9 cellular contexts compared by ENCODE assay signal in genomic region chr1:21936366-21937031, GRCh38. TPM values are rescaled to one million over a fixed set of nuclear protein-coding genes. Genes with fewer than 3 reads are reported as not detected.
DNase-seq lines count a peak whose midpoint lies in the region; ATAC-seq and TF ChIP-seq lines count a peak whose summit lies in the region.
"Had no signal": no experiment of that assay in that cellular context is flagged by ENCODE, and none has a peak within 500 bp of the region (broad histone marks: within the 10 kb centered on the region; RNA-seq: fewer than 3 reads in every experiment).

No MANE protein-coding gene starts in this region.

- no peaks in the 10 kb centered on the region for H3K27me3 ChIP-seq in H7 (ENCODE audit: control insufficient read depth, insufficient read depth, low read length)
- no peaks in the 10 kb centered on the region for H3K27me3 ChIP-seq in SK-N-SH (ENCODE audit: insufficient read depth)

- CTCF ChIA-PET in SK-N-SH (lab: Yijun Ruan, JAX) = interaction anchor here (0.7 to 0.8 kb wide), 2 partner anchors 29 to 154 kb away, joined by 3 read pairs; partner anchors contain the start of gene USP48

- peak overlapping the region; percentile 90 for H3K27ac Mint-ChIP-seq in progenitor cell of endocrine pancreas

- H3K4me1 Mint-ChIP-seq in progenitor cell of endocrine pancreas (ENCODE audit: low read depth) = peaks cover 60% of the 10 kb centered on the region

- H3K36me3 Mint-ChIP-seq in progenitor cell of endocrine pancreas (ENCODE audit: insufficient read depth) = peaks cover 5% of the 10 kb centered on the region

- H3K27me3 Mint-ChIP-seq in progenitor cell of endocrine pancreas = no peaks in the 10 kb centered on the region

- H3K9me3 Mint-ChIP-seq in progenitor cell of endocrine pancreas (ENCODE audit: low read depth) = no peaks in the 10 kb centered on the region

- H3K4me1 ChIP-seq in SK-N-SH (ENCODE audit: control insufficient read depth in 1 of 2, insufficient read depth in 2 of 2, low read depth in 1 of 2, low read length in 1 of 2) = peaks cover 30 to 51% of the 10 kb centered on the region in 2 experiments; a peak in 3 of 4 replicates

- peaks cover 49% of the 10 kb centered on the region for H3K79me2 ChIP-seq in SK-N-SH (ENCODE audit: insufficient read depth)

- no peak for DNase-seq in H7
- no peak for DNase-seq in SK-N-SH
- DNase-seq in fibroblast of mammary gland (ENCODE audit: low read depth) = no peak
- no peak for DNase-seq in progenitor cell of endocrine pancreas (ENCODE audit: low spot score, unreplicated experiment)
- no peak for DNase-seq in NCI-H1048 (lab: John Stamatoyannopoulos, UW)
- DNase-seq in AML-193 (lab: John Stamatoyannopoulos, UW) = no peak

- POLR2A ChIA-PET in SK-N-SH (lab: Yijun Ruan, JAX) = interaction anchor here (1.1 kb wide), 1 partner anchor 14 kb away, joined by 3 read pairs; no protein-coding TSS in a partner anchor

- H4K20me1 ChIP-seq in SK-N-SH (ENCODE audit: insufficient read depth) = no peaks in the 10 kb centered on the region

- 39% methylated on average over 8 of the region's 34 CpGs for WGBS in SK-N-SH (ENCODE audit: low lambda C conversion rate)

- H3K4me3 ChIP-seq in H7 (ENCODE audit: insufficient read depth, low read depth, low read length) = peak overlapping the region; percentile 56
- H3K4me3 ChIP-seq in SK-N-SH (ENCODE audit: low read depth in 2 of 2, low read length in 1 of 2) = peak overlapping the region; percentile 58 to 71
- peak overlapping the region; percentile 80 for H3K4me3 ChIP-seq in fibroblast of mammary gland (ENCODE audit: control insufficient read depth, low read depth, low read length)

- peak overlapping the region; percentile 88 for H3K4me3 Mint-ChIP-seq in progenitor cell of endocrine pancreas (ENCODE audit: low read depth)

- H2AFZ ChIP-seq in SK-N-SH (ENCODE audit: low read depth) = no peak overlapping the region

- TF ChIP-seq CTCF in SK-N-SH (IDR thresholded peaks at IDR 0.05) (no peak), fibroblast of mammary gland (conservative IDR thresholded peaks at IDR 0.05; ENCODE audit: control insufficient read depth, insufficient read depth, low read depth, low read length) (no peak), progenitor cell of endocrine pancreas (IDR thresholded peaks at IDR 0.05; ENCODE audit: unreplicated experiment) (no peak)

- H3K36me3 ChIP-seq in H7 (replicated peaks; ENCODE audit: control insufficient read depth, insufficient read depth, low read length) (no peaks in the 10 kb centered on the region), SK-N-SH (replicated peaks in 1 of 2; ENCODE audit: control insufficient read depth in 1 of 2, insufficient read depth in 2 of 2, low read length in 1 of 2) (no peaks in the 10 kb centered on the region)

- no peaks in the 10 kb centered on the region for H3K9me3 ChIP-seq in SK-N-SH

- H3K9ac ChIP-seq in SK-N-SH = peak overlapping the region; percentile 87

- TF ChIP-seq RAD21 in SK-N-SH (IDR thresholded peaks at IDR 0.05; ENCODE audit: low read length) = no peak

- H3K27ac ChIP-seq in SK-N-SH (ENCODE audit: low read depth in 2 of 2, low read length in 1 of 2) = peak overlapping the region in 1 of 2 experiments; percentile 45; a peak in 2 of 4 replicates

- peaks cover 21% of the 10 kb centered on the region for H3F3A ChIP-seq in SK-N-SH (replicated peaks; ENCODE audit: insufficient read depth)

- peak overlapping the region; percentile 75 for H3K4me2 ChIP-seq in SK-N-SH

- no peaks in the 10 kb centered on the region for H3K9me2 ChIP-seq in SK-N-SH

- no peak for TF ChIP-seq EP300 in SK-N-SH (IDR thresholded peaks at IDR 0.05; ENCODE audit: borderline replicate concordance in 1 of 2, low read depth in 1 of 2, low read length in 1 of 2)

- ATAC-seq in GM18520 (IDR thresholded peaks at IDR 0.05; ENCODE audit: unreplicated experiment) = no peak
- ATAC-seq in HG03354 (IDR thresholded peaks at IDR 0.05; ENCODE audit: poor library complexity, severe bottlenecking, unreplicated experiment) = no peak

TF ChIP-seq in SK-N-SH, 30 proteins besides CTCF, POLR2A, EP300 and RAD21:
- TF ChIP-seq ZBTB33 (IDR thresholded peaks at IDR 0.05; ENCODE audit: borderline replicate concordance, low read depth) = no peak
- no peak for TF ChIP-seq TCF12 (IDR thresholded peaks at IDR 0.05)
- TF ChIP-seq POLR2AphosphoS5 (IDR thresholded peaks at IDR 0.05; ENCODE audit: low read depth, low read length) = no peak
- no peak for TF ChIP-seq TEAD4 (IDR thresholded peaks at IDR 0.05; ENCODE audit: borderline replicate concordance, insufficient read depth)
- TF ChIP-seq IRF3 (IDR thresholded peaks at IDR 0.05; ENCODE audit: low read depth, low read length) = no peak
- TF ChIP-seq FOXM1 (IDR thresholded peaks at IDR 0.05; ENCODE audit: low read depth) = no peak
- no peak for TF ChIP-seq MAX (IDR thresholded peaks at IDR 0.05; ENCODE audit: low read depth)
- no peak for TF ChIP-seq USF2 (IDR thresholded peaks at IDR 0.05; ENCODE audit: borderline replicate concordance, low read depth, low read length)
- no peak for TF ChIP-seq REST (IDR thresholded peaks at IDR 0.05; ENCODE audit: low read depth, low read length)
- TF ChIP-seq TAF1 (IDR thresholded peaks at IDR 0.05; ENCODE audit: borderline replicate concordance, low read depth, low read length) = no peak

RNA-seq across cellular contexts. Expression of gene HSPG2, which starts 0.6 kb away (rescaled TPM):
- total RNA-seq in H7 (2014; rRNA removed; shearing (Covaris generic)) = 43.5 and 49.2 TPM in 2 replicates
- polyA plus RNA-seq in SK-N-SH (2012; rRNA removed) = 10.7 and 28.9 TPM in 2 replicates
- polyA plus RNA-seq in SK-N-SH (2012; cell fraction: cytosol; rRNA removed) = 10.2 and 22.9 TPM in 2 replicates
- 112 and 128 TPM in 2 replicates for polyA plus RNA-seq in SK-N-SH (2012; cell fraction: nucleus; rRNA removed)
- total RNA-seq in progenitor cell of endocrine pancreas = 656 and 657 TPM in 2 replicates

RNA-seq across cellular contexts. Expression of gene CELA3B, which starts 40.3 kb away (rescaled TPM):
- not detected in 2 replicates for total RNA-seq in H7 (2014; rRNA removed; shearing (Covaris generic))
- not detected in 2 replicates for polyA plus RNA-seq in SK-N-SH (2012; rRNA removed)
- polyA plus RNA-seq in SK-N-SH (2012; cell fraction: cytosol; rRNA removed) = not detected in 2 replicates
- not detected in 2 replicates for polyA plus RNA-seq in SK-N-SH (2012; cell fraction: nucleus; rRNA removed)
- 0.58 TPM in 1 of 2 replicates, not detected in the other for total RNA-seq in progenitor cell of endocrine pancreas
- total RNA-seq: T-helper 1 cell treated with Interleukin-12 subunit alpha and Interleukin-12 subunit beta and Interleukin-4 antibody, amounts not matched to agents 30 ng/mL and 1 ng/mL, for 36 hours had no signal

Comparison
In these comparisons a context has a peak if more than half of its experiments do, and no peak if none do; other contexts are left out.
1. RNA of gene HSPG2, which starts 0.6 kb away (total RNA-seq): 656 to 657 TPM in progenitor cell of endocrine pancreas; 43.5 to 49.2 TPM in H7; every median in the first group is over 10 times any median in the second.
2. Peak in every context shown above with its lines, with median percentiles within 50 percentile points of each other: H3K4me3 ChIP-seq.